ENCODE assay signal across 1 cellular context in genomic region chr17:78960945-78961344, GRCh38.
TF ChIP-seq lines count a peak whose summit lies in the region.

No MANE protein-coding gene starts in this region.

TF ChIP-seq in HepG2, 621 proteins besides CTCF, POLR2A, EP300 and RAD21:
- peak; percentile 45; the same call in 1 of the 2 replicates for TF ChIP-seq KDM2A (CRISPR knock-in tag; IDR thresholded peaks at IDR 0.05; ENCODE audit: borderline replicate concordance, low read depth)
- no peak for TF ChIP-seq GTF2F1 (IDR thresholded peaks at IDR 0.05; ENCODE audit: low read length)
- TF ChIP-seq ZNF280B (CRISPR knock-in tag; IDR thresholded peaks at IDR 0.05; ENCODE audit: borderline replicate concordance), result 0 out of 2 replicates have a peak, but pooled peaks have one; percentile 15
- TF ChIP-seq ZMYM3 (CRISPR knock-in tag; IDR thresholded peaks at IDR 0.05), result 0 out of 2 replicates have a peak, but pooled peaks have one; percentile 10
- 0 out of 2 replicates have a peak, but pooled peaks have one; percentile 13 for TF ChIP-seq ZBTB33 (CRISPR knock-in tag; IDR thresholded peaks at IDR 0.05)
- TF ChIP-seq SALL1 (CRISPR knock-in tag; IDR thresholded peaks at IDR 0.05), result peak; percentile 50; the same call in 1 of the 2 replicates
- no peak for TF ChIP-seq JUNB (CRISPR knock-in tag; IDR thresholded peaks at IDR 0.05; ENCODE audit: borderline replicate concordance)
- TF ChIP-seq JDP2 (CRISPR knock-in tag; IDR thresholded peaks at IDR 0.05; ENCODE audit: borderline replicate concordance), result no peak
- no peak for TF ChIP-seq MYPOP (CRISPR knock-in tag; IDR thresholded peaks at IDR 0.05)
- TF ChIP-seq, protein P1, sequence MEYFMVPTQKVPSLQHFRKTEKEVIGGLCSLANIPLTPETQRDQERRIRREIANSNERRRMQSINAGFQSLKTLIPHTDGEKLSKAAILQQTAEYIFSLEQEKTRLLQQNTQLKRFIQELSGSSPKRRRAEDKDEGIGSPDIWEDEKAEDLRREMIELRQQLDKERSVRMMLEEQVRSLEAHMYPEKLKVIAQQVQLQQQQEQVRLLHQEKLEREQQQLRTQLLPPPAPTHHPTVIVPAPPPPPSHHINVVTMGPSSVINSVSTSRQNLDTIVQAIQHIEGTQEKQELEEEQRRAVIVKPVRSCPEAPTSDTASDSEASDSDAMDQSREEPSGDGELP (IDR thresholded peaks at IDR 0.05; ENCODE audit: borderline replicate concordance, low read depth), result 0 out of 2 replicates have a peak, but pooled peaks have one; percentile 11
- 0 out of 2 replicates have a peak, but pooled peaks have one; percentile 21 for TF ChIP-seq RXRA (CRISPR knock-in tag; IDR thresholded peaks at IDR 0.05)
- no peak for TF ChIP-seq GTF3A (CRISPR knock-in tag; conservative IDR thresholded peaks at IDR 0.05)
- no peak for TF ChIP-seq GATA4 (IDR thresholded peaks at IDR 0.05; ENCODE audit: borderline replicate concordance, low read depth)
- TF ChIP-seq, protein P2, sequence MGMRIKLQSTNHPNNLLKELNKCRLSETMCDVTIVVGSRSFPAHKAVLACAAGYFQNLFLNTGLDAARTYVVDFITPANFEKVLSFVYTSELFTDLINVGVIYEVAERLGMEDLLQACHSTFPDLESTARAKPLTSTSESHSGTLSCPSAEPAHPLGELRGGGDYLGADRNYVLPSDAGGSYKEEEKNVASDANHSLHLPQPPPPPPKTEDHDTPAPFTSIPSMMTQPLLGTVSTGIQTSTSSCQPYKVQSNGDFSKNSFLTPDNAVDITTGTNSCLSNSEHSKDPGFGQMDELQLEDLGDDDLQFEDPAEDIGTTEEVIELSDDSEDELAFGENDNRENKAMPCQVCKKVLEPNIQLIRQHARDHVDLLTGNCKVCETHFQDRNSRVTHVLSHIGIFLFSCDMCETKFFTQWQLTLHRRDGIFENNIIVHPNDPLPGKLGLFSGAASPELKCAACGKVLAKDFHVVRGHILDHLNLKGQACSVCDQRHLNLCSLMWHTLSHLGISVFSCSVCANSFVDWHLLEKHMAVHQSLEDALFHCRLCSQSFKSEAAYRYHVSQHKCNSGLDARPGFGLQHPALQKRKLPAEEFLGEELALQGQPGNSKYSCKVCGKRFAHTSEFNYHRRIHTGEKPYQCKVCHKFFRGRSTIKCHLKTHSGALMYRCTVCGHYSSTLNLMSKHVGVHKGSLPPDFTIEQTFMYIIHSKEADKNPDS (CRISPR knock-in tag; IDR thresholded peaks at IDR 0.05), result no peak
- peak; percentile 18; the same call in 1 of the 2 replicates for TF ChIP-seq FOSL2 (CRISPR knock-in tag; IDR thresholded peaks at IDR 0.05)
